In the genomic region with DNA sequence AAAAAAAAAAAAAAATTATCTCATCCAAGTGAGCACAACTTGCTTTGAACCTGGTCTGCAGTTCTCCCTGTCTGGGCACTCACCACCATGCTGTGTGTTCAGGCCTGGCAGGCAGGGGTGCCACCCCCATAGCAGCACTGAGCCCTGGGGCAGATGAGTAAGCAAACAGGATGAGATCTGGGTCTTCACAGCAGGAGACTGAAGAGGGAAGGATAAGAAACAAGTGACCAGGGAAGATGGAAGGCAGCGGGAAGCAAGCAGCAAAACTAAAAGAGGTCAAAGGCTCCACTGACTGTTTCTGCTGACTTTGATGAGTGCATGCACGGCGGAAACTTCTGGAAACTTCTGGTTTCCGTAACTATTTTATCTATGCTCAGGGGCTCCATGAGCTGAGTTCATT, we compare ENCODE assay signal across 14 cellular contexts.
DNase-seq lines count a peak whose midpoint lies in the region; ATAC-seq and TF ChIP-seq lines count a peak whose summit lies in the region.
"Had no signal": no experiment of that assay in that cellular context is flagged by ENCODE, and none has a peak within 500 bp of the region (broad histone marks: within the 10 kb centered on the region; RNA-seq: fewer than 3 reads in every experiment).

No MANE protein-coding gene starts in this region.

- TF ChIP-seq CTCF in brain microvascular endothelial cell (IDR thresholded peaks at IDR 0.05; ENCODE audit: low read depth, low read length, missing control alignments) (no peak), right lobe of liver (IDR thresholded peaks at IDR 0.05) (no peak), natural killer cell (IDR thresholded peaks at IDR 0.05) (no peak), left ventricle myocardium inferior (IDR thresholded peaks at IDR 0.05; ENCODE audit: borderline replicate concordance) (no peak)

- no peak for TF ChIP-seq POLR2A in right lobe of liver (IDR thresholded peaks at IDR 0.05)

- in situ Hi-C loops in brain microvascular endothelial cell (cut with HindIII; ENCODE audit: low pct_ligation_motif_present, low sequenced_read_pairs) = no loop called here

- H3K36me3 ChIP-seq in HUES64 (ENCODE audit: insufficient read depth, low read length) (no peaks in the 10 kb centered on the region), brain microvascular endothelial cell (replicated peaks) (no peaks in the 10 kb centered on the region), right lobe of liver (no peaks in the 10 kb centered on the region), left ventricle myocardium inferior (no peaks in the 10 kb centered on the region)

- peak; percentile 54 to 83 (median 70) for ATAC-seq in right lobe of liver
- no peak for ATAC-seq in natural killer cell
- ATAC-seq: naive thymus-derived CD4-positive, alpha-beta T cell; stimulated activated effector memory CD8-positive, alpha-beta T cell treated with anti-CD3 and anti-CD28 coated beads, Interleukin-12 subunit alpha, Interleukin-12 subunit beta, amount 100 ng/mL, for 72 hours; T-cell had no signal

- H3K27me3 Mint-ChIP-seq in natural killer cell (ENCODE audit: low read depth in 2 of 2) = no peaks in the 10 kb centered on the region
- H3K27me3 Mint-ChIP-seq: activated CD4-positive, alpha-beta memory T cell treated with anti-CD3 and anti-CD28 coated beads, Interleukin-2, amount 10 ng/mL, durations not matched to agents 7 days and 5 days; T-cell had no signal

- DNase-seq in ELF-1 (ENCODE audit: low read depth, low spot score) (peak; percentile 73), brain microvascular endothelial cell (peak; percentile 44), right lobe of liver (no peak), natural killer cell (no peak), left ventricle myocardium inferior (no peak), NCI-H82 (lab: John Stamatoyannopoulos, UW) (no peak), posterior vena cava (ENCODE audit: low spot score) (no peak)
- DNase-seq: activated CD4-positive, alpha-beta memory T cell treated with anti-CD3 and anti-CD28 coated beads, Interleukin-2, amount 10 ng/mL, durations not matched to agents 7 days and 5 days; naive thymus-derived CD4-positive, alpha-beta T cell; NCI-H2171 treated with DMSO at 0.1 percent for 48 hours; stimulated activated CD4-positive, alpha-beta T cell treated with anti-CD3 and anti-CD28 coated beads, Interleukin-12 subunit alpha, Interleukin-12 subunit beta, amount 100 ng/mL, for 4 hours; T-cell had no signal

- H3K9me3 ChIP-seq in HUES64 (ENCODE audit: insufficient read depth, low read depth, low read length) (no peaks in the 10 kb centered on the region), right lobe of liver (no peaks in the 10 kb centered on the region), left ventricle myocardium inferior (replicated peaks) (no peaks in the 10 kb centered on the region)

- H3K27ac Mint-ChIP-seq in natural killer cell = no peak overlapping the region
- H3K27ac Mint-ChIP-seq: activated CD4-positive, alpha-beta memory T cell treated with anti-CD3 and anti-CD28 coated beads, Interleukin-2, amount 10 ng/mL, durations not matched to agents 7 days and 5 days; naive thymus-derived CD4-positive, alpha-beta T cell; stimulated activated effector memory CD8-positive, alpha-beta T cell treated with anti-CD3 and anti-CD28 coated beads, Interleukin-12 subunit alpha, Interleukin-12 subunit beta, amount 100 ng/mL, for 72 hours; T-cell had no signal

- H3K4me3 ChIP-seq in HUES64 (ENCODE audit: low read length) (no peak overlapping the region), brain microvascular endothelial cell (ENCODE audit: low read depth, low read length) (no peak overlapping the region), right lobe of liver (no peak overlapping the region), left ventricle myocardium inferior (no peak overlapping the region)

- H3K4me1 ChIP-seq in HUES64 (ENCODE audit: insufficient read depth, low read length) = peaks cover 23% of the 10 kb centered on the region
- no peaks in the 10 kb centered on the region for H3K4me1 ChIP-seq in right lobe of liver
- no peaks in the 10 kb centered on the region for H3K4me1 ChIP-seq in left ventricle myocardium inferior

- intact Hi-C loops in right lobe of liver (cut with DNase I) = no loop called here
- intact Hi-C loops in natural killer cell (cut with micrococcal nuclease) = no loop called here
- intact Hi-C loops in left ventricle myocardium inferior (cut with micrococcal nuclease) = no loop called here
- intact Hi-C loops in posterior vena cava (cut with DNase I) = no loop called here

- 70% methylated on average over 4 of the region's 4 CpGs for WGBS in HUES64
- WGBS in right lobe of liver (ENCODE audit: insufficient coverage, low coverage, low lambda C conversion rate, missing lambda C conversion rate) = 65% methylated on average over 4 of the region's 4 CpGs

- H3K4me1 Mint-ChIP-seq in natural killer cell = no peaks in the 10 kb centered on the region

- H3K36me3 Mint-ChIP-seq in natural killer cell = no peaks in the 10 kb centered on the region
- H3K36me3 Mint-ChIP-seq: stimulated activated effector memory CD8-positive, alpha-beta T cell treated with anti-CD3 and anti-CD28 coated beads, Interleukin-12 subunit alpha, Interleukin-12 subunit beta, amount 100 ng/mL, for 72 hours had no signal

- peak overlapping the region; percentile 33; the same call in 1 of the 2 replicates for H3K27ac ChIP-seq in HUES64 (ENCODE audit: low read depth, low read length)
- no peak overlapping the region for H3K27ac ChIP-seq in brain microvascular endothelial cell
- no peak overlapping the region for H3K27ac ChIP-seq in right lobe of liver
- H3K27ac ChIP-seq in left ventricle myocardium inferior (replicated peaks) = no peak overlapping the region

- H3K27me3 ChIP-seq in HUES64 (ENCODE audit: insufficient read depth, low read length) = no peaks in the 10 kb centered on the region
- H3K27me3 ChIP-seq in brain microvascular endothelial cell (replicated peaks) = no peaks in the 10 kb centered on the region
- H3K27me3 ChIP-seq in right lobe of liver = no peaks in the 10 kb centered on the region
- peaks cover 9% of the 10 kb centered on the region for H3K27me3 ChIP-seq in left ventricle myocardium inferior (ENCODE audit: low read depth)

- no peak overlapping the region for H3K4me3 Mint-ChIP-seq in natural killer cell
- H3K4me3 Mint-ChIP-seq: activated CD4-positive, alpha-beta memory T cell treated with anti-CD3 and anti-CD28 coated beads, Interleukin-2, amount 10 ng/mL, durations not matched to agents 7 days and 5 days; stimulated activated effector memory CD8-positive, alpha-beta T cell treated with anti-CD3 and anti-CD28 coated beads, Interleukin-12 subunit alpha, Interleukin-12 subunit beta, amount 100 ng/mL, for 72 hours; T-cell had no signal

- H3K9ac ChIP-seq in HUES64 (ENCODE audit: low read depth, low read length) = no peak overlapping the region

- no peaks in the 10 kb centered on the region for H3K9me3 Mint-ChIP-seq in natural killer cell
- H3K9me3 Mint-ChIP-seq: activated CD4-positive, alpha-beta memory T cell treated with anti-CD3 and anti-CD28 coated beads, Interleukin-2, amount 10 ng/mL, durations not matched to agents 7 days and 5 days; naive thymus-derived CD4-positive, alpha-beta T cell; stimulated activated effector memory CD8-positive, alpha-beta T cell treated with anti-CD3 and anti-CD28 coated beads, Interleukin-12 subunit alpha, Interleukin-12 subunit beta, amount 100 ng/mL, for 72 hours; T-cell had no signal

Comparison
In these comparisons a context has a peak if more than half of its experiments do, and no peak if none do; other contexts are left out.
1. DNase-seq: peak in ELF-1 (single experiment) and brain microvascular endothelial cell (single experiment); none in right lobe of liver (0 of 3), natural killer cell (single experiment), left ventricle myocardium inferior (single experiment), NCI-H82 (single experiment) and posterior vena cava (single experiment).
2. ATAC-seq: peak in right lobe of liver (4 of 4); none in natural killer cell (0 of 3).